1 cellular context compared by ENCODE assay signal in the genomic region with DNA sequence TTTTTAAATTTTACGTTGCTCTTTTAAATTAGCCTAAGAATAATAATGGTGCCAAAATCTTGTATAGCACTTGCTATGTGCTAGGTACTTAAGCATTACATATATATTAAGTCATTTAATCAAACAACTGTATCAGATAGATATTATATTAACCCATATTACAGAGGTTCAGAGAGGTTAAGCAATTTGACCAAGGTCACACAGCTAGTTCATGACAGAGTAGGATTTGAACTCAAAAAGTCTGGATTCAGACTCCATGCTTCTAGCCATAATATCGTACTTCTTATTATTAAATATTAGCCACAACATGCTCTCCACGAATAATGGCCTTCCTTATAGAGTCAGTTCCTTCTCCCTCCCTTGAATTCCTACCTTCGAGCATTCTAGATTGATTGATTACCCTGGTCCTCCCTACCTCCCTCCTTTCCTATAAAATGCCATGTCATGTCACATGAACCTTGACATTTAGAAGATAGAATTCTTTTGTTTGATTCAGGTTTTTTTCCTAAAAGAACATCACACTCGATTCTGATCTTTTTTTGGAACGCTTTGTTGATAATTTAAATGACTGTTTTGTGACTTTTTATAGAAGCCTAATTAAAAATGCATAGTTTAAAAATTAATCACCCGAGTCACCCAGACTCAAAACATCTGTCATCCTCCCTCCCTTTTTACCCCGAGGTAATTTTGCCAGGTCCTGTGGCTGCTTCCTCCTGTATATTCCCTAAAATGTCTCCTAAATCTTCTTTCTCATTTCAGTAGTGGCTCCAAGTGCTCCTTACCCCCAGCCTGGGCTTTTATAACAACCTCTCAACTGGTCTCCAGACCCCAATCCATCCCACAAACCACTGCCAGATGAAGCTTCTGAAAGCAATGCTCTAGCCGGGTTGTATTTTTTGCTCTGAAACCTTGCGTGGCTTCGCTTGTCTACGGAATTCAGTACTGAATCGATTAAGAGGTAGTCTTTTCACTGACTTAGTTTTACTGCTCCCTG.
TF ChIP-seq lines count a peak whose summit lies in the region.

No MANE protein-coding gene starts in this region.

TF ChIP-seq in IMR-90, 13 proteins besides CTCF, POLR2A, EP300 and RAD21:
- TF ChIP-seq, protein P1, sequence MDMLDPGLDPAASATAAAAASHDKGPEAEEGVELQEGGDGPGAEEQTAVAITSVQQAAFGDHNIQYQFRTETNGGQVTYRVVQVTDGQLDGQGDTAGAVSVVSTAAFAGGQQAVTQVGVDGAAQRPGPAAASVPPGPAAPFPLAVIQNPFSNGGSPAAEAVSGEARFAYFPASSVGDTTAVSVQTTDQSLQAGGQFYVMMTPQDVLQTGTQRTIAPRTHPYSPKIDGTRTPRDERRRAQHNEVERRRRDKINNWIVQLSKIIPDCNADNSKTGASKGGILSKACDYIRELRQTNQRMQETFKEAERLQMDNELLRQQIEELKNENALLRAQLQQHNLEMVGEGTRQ (IDR thresholded peaks at IDR 0.05; ENCODE audit: low read depth, low read length): no peak
- TF ChIP-seq BHLHE40 (IDR thresholded peaks at IDR 0.05; ENCODE audit: low read depth, low read length): no peak
- no peak for TF ChIP-seq MAFK (IDR thresholded peaks at IDR 0.05; ENCODE audit: low read depth, low read length)
- TF ChIP-seq NFE2L2 (IDR thresholded peaks at IDR 0.05; ENCODE audit: low read depth, low read length): peak; percentile 31; the same call in 1 of the 2 replicates
- TF ChIP-seq RCOR1 (IDR thresholded peaks at IDR 0.05; ENCODE audit: insufficient replicate concordance, low read length): no peak
